Comparison of ENCODE assay signal across 8 cellular contexts in genomic region chr1:201506573-201507567, GRCh38. TPM values are rescaled to one million over a fixed set of nuclear protein-coding genes. Genes with fewer than 3 reads are reported as not detected.
DNase-seq lines count a peak whose midpoint lies in the region; ATAC-seq and TF ChIP-seq lines count a peak whose summit lies in the region.

TSS of gene CSRP1 (minus strand) at chr1:201507123. CDS start at chr1:201496303, 10,820 bp downstream.

- no peaks in the 10 kb centered on the region for H3K9me3 ChIP-seq in A673 (ENCODE audit: low read depth, low read length, poor library complexity, severe bottlenecking)

- H3K27me3 ChIP-seq in A673 (replicated peaks; ENCODE audit: insufficient read depth, low read depth, low read length, poor library complexity), result no peaks in the 10 kb centered on the region

- POLR2A ChIA-PET in A673 (lab: Charles Lee; ENCODE audit: low non-redundant PET), result interaction anchor here (0.6 kb wide), 1 partner anchor 30 kb away, joined by 3 read pairs; no protein-coding TSS in a partner anchor
- POLR2A ChIA-PET in activated CD4-positive, alpha-beta T cell treated with anti-CD3 and anti-CD28 coated beads, Interleukin-2, amount 10 ng/mL, durations not matched to agents 7 days and 5 days (lab: Charles Lee), result no interaction called here

- peaks cover 11% of the 10 kb centered on the region for H3K36me3 Mint-ChIP-seq in activated CD4-positive, alpha-beta T cell treated with anti-CD3 and anti-CD28 coated beads, Interleukin-2, amount 10 ng/mL, durations not matched to agents 7 days and 5 days (ENCODE audit: low read depth)

- CTCF ChIA-PET in A673 (lab: Charles Lee), result interaction anchor here (0.6 kb wide), 1 partner anchor 371 kb away, joined by 3 read pairs; no protein-coding TSS in a partner anchor
- CTCF ChIA-PET in activated CD4-positive, alpha-beta T cell treated with anti-CD3 and anti-CD28 coated beads, Interleukin-2, amount 10 ng/mL, durations not matched to agents 7 days and 5 days (lab: Charles Lee), result interaction anchor here (1.0 to 4.0 kb wide), 5 partner anchors 8 to 59 kb away, joined by 3 to 29 read pairs (median 3); no protein-coding TSS in a partner anchor

- peaks cover 56% of the 10 kb centered on the region for H3K4me1 Mint-ChIP-seq in activated CD4-positive, alpha-beta T cell treated with anti-CD3 and anti-CD28 coated beads, Interleukin-2, amount 10 ng/mL, durations not matched to agents 7 days and 5 days

- peak within 1 kb of the TSS; percentile 95 for H3K27ac Mint-ChIP-seq in activated CD4-positive, alpha-beta T cell treated with anti-CD3 and anti-CD28 coated beads, Interleukin-2, amount 10 ng/mL, durations not matched to agents 7 days and 5 days

- no peak for TF ChIP-seq CTCF in A673 (conservative IDR thresholded peaks at IDR 0.05; ENCODE audit: low read depth, low read length)
- TF ChIP-seq CTCF in lower leg skin (IDR thresholded peaks at IDR 0.05), result no peak

- TF ChIP-seq POLR2A in lower leg skin (IDR thresholded peaks at IDR 0.05), result peak in 1 of 2 donors; percentile 57

- peak within 1 kb of the TSS; percentile 94 for H3K27ac ChIP-seq in A673 (ENCODE audit: low read depth, low read length, poor library complexity, severe bottlenecking)

- H3K4me3 Mint-ChIP-seq in activated CD4-positive, alpha-beta T cell treated with anti-CD3 and anti-CD28 coated beads, Interleukin-2, amount 10 ng/mL, durations not matched to agents 7 days and 5 days, result peak within 1 kb of the TSS; percentile 96

- no peaks in the 10 kb centered on the region for H3K9me3 Mint-ChIP-seq in activated CD4-positive, alpha-beta T cell treated with anti-CD3 and anti-CD28 coated beads, Interleukin-2, amount 10 ng/mL, durations not matched to agents 7 days and 5 days

- no peaks in the 10 kb centered on the region for H3K27me3 Mint-ChIP-seq in activated CD4-positive, alpha-beta T cell treated with anti-CD3 and anti-CD28 coated beads, Interleukin-2, amount 10 ng/mL, durations not matched to agents 7 days and 5 days

- peak within 1 kb of the TSS; percentile 81 for H3K4me3 ChIP-seq in A673 (ENCODE audit: low read depth, low read length, poor library complexity, severe bottlenecking)
- H3K4me3 ChIP-seq in lower leg skin (ENCODE audit: low read depth, poor library complexity, severe bottlenecking), result peak within 1 kb of the TSS; percentile 64

- no TSS peak for BruUV-seq in A673 (replicated peaks; lab: Mats Ljungman, UMichigan)

- ATAC-seq in GM18868 (IDR thresholded peaks at IDR 0.05; ENCODE audit: unreplicated experiment), result peak; percentile 92
- ATAC-seq in HG03108 (IDR thresholded peaks at IDR 0.05; ENCODE audit: unreplicated experiment), result peak; percentile 91

- H3K36me3 ChIP-seq in A673 (ENCODE audit: insufficient read depth, low read length, poor library complexity, severe bottlenecking), result no peaks in the 10 kb centered on the region

- intact Hi-C loops in A673 (cut with micrococcal nuclease; ENCODE audit: unreplicated experiment) (no loop called here), lower leg skin (cut with DNase I; ENCODE audit: low total_unique reads) (no loop called here)

- DNase-seq in A673 (ENCODE audit: low spot score) (peak; percentile 90), NCI-H345 (lab: John Stamatoyannopoulos, UW) (peak; percentile 80), dermis blood vessel endothelial cell (peak; percentile 86), lower leg skin (ENCODE audit: low spot score in 2 of 2) (peak; percentile 76 to 96)
- DNase-seq in activated CD4-positive, alpha-beta T cell treated with anti-CD3 and anti-CD28 coated beads, Interleukin-2, amount 10 ng/mL, durations not matched to agents 7 days and 5 days, result peak; percentile 88
- DNase-seq in stimulated activated CD4-positive, alpha-beta T cell treated with anti-CD3 and anti-CD28 coated beads, Interleukin-4, amount 100 ng/mL, for 48 hours (ENCODE audit: low read depth in 2 of 2), result peak; percentile 68 to 79

- 2 to 4% methylated on average over 54 to 71 of the region's 81 CpGs for WGBS in lower leg skin, 2 donors

- peaks cover 59% of the 10 kb centered on the region for H3K4me1 ChIP-seq in A673 (ENCODE audit: insufficient read depth, low read length, poor library complexity, severe bottlenecking)

RNA-seq across cellular contexts. Expression of gene CSRP1, which starts in this region (rescaled TPM):
- 402 and 517 TPM in 2 replicates for total RNA-seq in A673 (2021)
- 10 to 100 TPM; 82.4 to 83.4 TPM for total RNA-seq in activated CD4-positive, alpha-beta T cell treated with anti-CD3 and anti-CD28 coated beads, Interleukin-2, amount 10 ng/mL, durations not matched to agents 7 days and 5 days
- total RNA-seq in dermis blood vessel endothelial cell, result 256 and 443 TPM in 2 replicates
- total RNA-seq in lower leg skin, result 100 to 1,000 TPM; 310 to 627 (median 401) TPM

Comparison
In these comparisons a context has a peak if more than half of its experiments do, and no peak if none do; other contexts are left out.
1. Peak in every context shown above with its lines: DNase-seq, ATAC-seq, H3K4me3 ChIP-seq and H3K27ac ChIP-seq.